Comparison of ENCODE assay signal across 10 cellular contexts in the genomic region with DNA sequence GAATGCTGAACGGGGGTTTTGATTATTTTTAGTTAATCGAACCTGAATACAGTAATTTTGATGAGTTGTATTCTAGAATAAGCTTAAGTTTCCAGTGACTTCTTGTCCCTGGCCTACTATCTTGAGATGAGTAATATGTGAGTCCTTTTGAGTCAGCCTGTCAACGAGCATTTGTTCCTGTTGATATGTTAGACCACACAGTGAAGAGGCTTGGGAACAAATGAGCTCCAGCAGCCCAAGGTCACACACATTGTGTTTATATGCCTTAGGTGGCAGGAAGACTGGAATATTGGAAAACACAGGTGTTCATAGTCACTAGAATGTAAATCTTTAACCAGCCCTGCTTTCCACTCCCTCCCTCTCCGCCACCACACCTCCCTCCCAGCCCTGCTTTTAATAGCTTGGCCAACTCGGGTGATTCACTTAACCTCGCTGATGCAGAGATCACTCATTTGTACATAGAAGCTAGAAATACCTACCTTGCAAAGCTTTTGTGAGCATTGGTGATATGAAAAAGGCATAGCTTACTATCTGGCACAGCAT. TPM values are rescaled to one million over a fixed set of nuclear protein-coding genes. Genes with fewer than 3 reads are reported as not detected.
A peak's percentile ranks its signal among the peaks of the same experiment; 100 is the strongest.
DNase-seq lines count a peak whose midpoint lies in the region; ATAC-seq and TF ChIP-seq lines count a peak whose summit lies in the region.
"Had no signal": no experiment of that assay in that cellular context is flagged by ENCODE, and none has a peak within 500 bp of the region (broad histone marks: within the 10 kb centered on the region; RNA-seq: fewer than 3 reads in every experiment).

No MANE protein-coding gene starts in this region.

- intact Hi-C loops in vagina (cut with DNase I): no loop called here

- peak overlapping the region; percentile 65 for H3K27ac ChIP-seq in vagina
- H3K27ac ChIP-seq: C4-2B had no signal

- DNase-seq in NK-92 treated with Interleukin-12 subunit alpha and Interleukin-12 subunit beta, amount 100 ng/mL, for 24 hours (lab: John Stamatoyannopoulos, UW): peak; percentile 5
- DNase-seq in NK-92 (lab: John Stamatoyannopoulos, UW; ENCODE audit: unreplicated experiment) (no peak), NCI-H69 (lab: John Stamatoyannopoulos, UW) (peak; percentile 87), fibroblast of peridontal ligament (ENCODE audit: extremely low read depth) (peak; percentile 54), vagina (ENCODE audit: extremely low spot score in 2 of 2) (no peak), CD1c-positive myeloid dendritic cell (ENCODE audit: extremely low spot score) (no peak), SIG-M5 treated with dmso at 0.1 percent for 504 hours (lab: John Stamatoyannopoulos, UW; ENCODE audit: unreplicated experiment) (no peak)

- peaks cover 0 to 6% of the 10 kb centered on the region in 2 donors for H3K36me3 ChIP-seq in vagina

- ATAC-seq in HG02571 (IDR thresholded peaks at IDR 0.05; ENCODE audit: unreplicated experiment): peak; percentile 74

- peaks cover 72% of the 10 kb centered on the region for H3K4me1 ChIP-seq in vagina

- no peak overlapping the region for H3K4me3 ChIP-seq in vagina

- no peaks in the 10 kb centered on the region for H3K27me3 ChIP-seq in vagina

- TF ChIP-seq CTCF in vagina (IDR thresholded peaks at IDR 0.05): no peak

- H3K9me3 ChIP-seq in vagina: no peaks in the 10 kb centered on the region

- TF ChIP-seq POLR2A in vagina (IDR thresholded peaks at IDR 0.05): no peak

RNA-seq across cellular contexts. Expression of gene SMPDL3A, which starts 9.1 kb away (rescaled TPM):
- total RNA-seq in vagina: 44.7 TPM

RNA-seq across cellular contexts. Expression of gene FABP7, which starts 18.7 kb away (rescaled TPM):
- not detected for total RNA-seq in vagina
- total RNA-seq: T-helper 2 cell treated with Interferon-gamma antibody and Interleukin-4, amounts not matched to agents 100 ng/mL and 5 ng/mL, for 36 hours had no signal

Comparison
In these comparisons a context has a peak if more than half of its experiments do, and no peak if none do; other contexts are left out.
1. DNase-seq: peak in NK-92 treated with Interleukin-12 subunit alpha and Interleukin-12 subunit beta, amount 100 ng/mL, for 24 hours (single experiment), NCI-H69 (single experiment) and fibroblast of peridontal ligament (single experiment); none in NK-92 (single experiment), vagina (0 of 2), CD1c-positive myeloid dendritic cell (single experiment) and SIG-M5 treated with dmso at 0.1 percent for 504 hours (single experiment).